1 cellular context compared by ENCODE assay signal in the genomic region with DNA sequence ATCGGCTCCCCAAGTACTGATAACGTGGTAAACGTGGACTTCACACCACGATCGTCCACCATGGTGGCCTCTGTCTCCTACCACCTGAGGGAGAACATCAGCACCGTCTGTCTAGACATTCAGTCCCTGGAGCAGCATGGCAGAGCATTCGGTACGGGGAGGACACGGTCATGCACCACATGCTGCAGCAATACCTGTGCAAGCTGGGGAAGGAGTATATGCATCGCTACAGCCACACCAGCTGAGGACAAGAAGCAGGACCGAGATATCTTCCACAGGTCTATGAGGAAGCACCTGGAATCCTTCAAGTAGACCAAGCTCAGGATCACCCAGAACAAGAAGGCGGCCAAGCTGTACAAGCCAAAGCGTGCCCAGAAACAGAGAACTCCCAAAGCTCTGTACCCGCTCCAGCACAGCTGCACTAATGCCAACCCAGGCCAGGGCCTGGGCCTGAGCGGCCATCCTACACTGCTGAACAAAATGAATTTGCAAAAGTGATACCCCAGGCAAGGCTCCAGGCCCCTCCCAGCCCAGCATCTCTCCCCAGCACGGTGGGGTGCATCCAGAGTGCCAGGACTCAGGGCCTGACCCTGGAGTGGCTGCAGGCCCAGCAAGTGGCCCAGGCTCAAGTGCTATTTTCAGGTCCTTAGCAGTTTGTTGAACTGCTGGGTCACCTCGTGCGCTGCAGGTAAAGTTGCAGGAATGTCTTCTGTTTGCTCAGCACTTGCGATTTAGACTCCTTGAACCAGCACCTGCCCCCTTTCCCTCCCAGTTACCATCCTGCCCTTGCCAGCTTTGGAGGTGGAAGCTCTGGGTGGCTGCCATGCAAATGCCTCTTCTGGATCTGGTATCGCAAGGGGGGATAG.
A peak's percentile ranks its signal among the peaks of the same experiment; 100 is the strongest.
TF ChIP-seq lines count a peak whose summit lies in the region.

No MANE protein-coding gene starts in this region.

TF ChIP-seq in K562, 482 proteins besides CTCF, POLR2A, EP300 and RAD21 (continued from another document and continues in another):
- TF ChIP-seq ZNF384 (IDR thresholded peaks at IDR 0.05; ENCODE audit: low read depth, low read length) (no peak), BACH1 (tag; IDR thresholded peaks at IDR 0.05) (no peak), ZBTB8A (IDR thresholded peaks at IDR 0.05; ENCODE audit: partially characterized antibody) (no peak), HCFC1 (IDR thresholded peaks at IDR 0.05; ENCODE audit: low read depth, low read length) (no peak), CBX2 (IDR thresholded peaks at IDR 0.05; ENCODE audit: insufficient read depth, low read length, poor library complexity, severe bottlenecking) (no peak), SIX5 (IDR thresholded peaks at IDR 0.05; ENCODE audit: borderline replicate concordance in 1 of 2, insufficient read depth in 1 of 2, low read depth in 1 of 2, low read length in 2 of 2) (no peak; a peak in 1 of 4 replicates), HDGF (IDR thresholded peaks at IDR 0.05) (no peak), BRCA1 (IDR thresholded peaks at IDR 0.05) (no peak), BRCA1 (CRISPR knock-in tag; IDR thresholded peaks at IDR 0.05) (peak; percentile 83; the same call in 1 of the 2 replicates), TAF1 (IDR thresholded peaks at IDR 0.05; ENCODE audit: control insufficient read depth, extremely low read depth, insufficient read depth, low read length, severe bottlenecking) (no peak), NCOR1 (IDR thresholded peaks at IDR 0.05) (no peak), ZNF561 (CRISPR knock-in tag; conservative IDR thresholded peaks at IDR 0.05) (no peak), HMG20A (CRISPR knock-in tag; conservative IDR thresholded peaks at IDR 0.05) (no peak), ZNF408 (CRISPR knock-in tag; IDR thresholded peaks at IDR 0.05; ENCODE audit: low read depth) (no peak), ZNF668 (CRISPR knock-in tag; IDR thresholded peaks at IDR 0.05) (no peak), HDAC1 (IDR thresholded peaks at IDR 0.05) (no peak), ESRRB (CRISPR knock-in tag; IDR thresholded peaks at IDR 0.05; ENCODE audit: borderline replicate concordance) (no peak), TCF7 (IDR thresholded peaks at IDR 0.05; ENCODE audit: borderline replicate concordance) (no peak), ILF3 (IDR thresholded peaks at IDR 0.05; ENCODE audit: borderline replicate concordance) (no peak), JUN (IDR thresholded peaks at IDR 0.05; ENCODE audit: borderline replicate concordance, low read depth, low read length) (no peak), JUN (CRISPR knock-in tag; IDR thresholded peaks at IDR 0.05; ENCODE audit: borderline replicate concordance) (no peak), ZBED1 (IDR thresholded peaks at IDR 0.05) (peak; percentile 68; the same call in 1 of the 2 replicates), ZKSCAN3 (CRISPR knock-in tag; IDR thresholded peaks at IDR 0.05) (no peak), KHSRP (IDR thresholded peaks at IDR 0.05) (no peak), CREB1 (IDR thresholded peaks at IDR 0.05) (no peak), CREB1 (CRISPR knock-in tag; IDR thresholded peaks at IDR 0.05) (peak; percentile 46; the same call in 1 of the 2 replicates), SETDB1 (IDR thresholded peaks at IDR 0.05; ENCODE audit: low read length) (no peak), MAFF (IDR thresholded peaks at IDR 0.05; ENCODE audit: low read length) (no peak), RFX1 (IDR thresholded peaks at IDR 0.05) (no peak), ZNF780A (CRISPR knock-in tag; IDR thresholded peaks at IDR 0.05) (no peak), MCM2 (IDR thresholded peaks at IDR 0.05; ENCODE audit: low read depth) (no peak), DACH1 (IDR thresholded peaks at IDR 0.05; ENCODE audit: partially characterized antibody) (no peak), NFRKB (IDR thresholded peaks at IDR 0.05; ENCODE audit: low read depth) (no peak), ZKSCAN8 (CRISPR knock-in tag; IDR thresholded peaks at IDR 0.05) (no peak), TGIF2 (CRISPR knock-in tag; IDR thresholded peaks at IDR 0.05) (no peak), CCNT2 (IDR thresholded peaks at IDR 0.05; ENCODE audit: borderline replicate concordance, extremely low read depth, insufficient read length, low read depth, low read length) (no peak), KAT7 (CRISPR knock-in tag; IDR thresholded peaks at IDR 0.05; ENCODE audit: borderline replicate concordance) (0 out of 2 replicates have a peak, but pooled peaks have one; percentile 38), CBX3 (IDR thresholded peaks at IDR 0.05; ENCODE audit: borderline replicate concordance in 1 of 2, low read length in 2 of 2) (peak in 1 of 2 experiments; percentile 78; a peak in 1 of 3 replicates)
- TF ChIP-seq, protein P1, sequence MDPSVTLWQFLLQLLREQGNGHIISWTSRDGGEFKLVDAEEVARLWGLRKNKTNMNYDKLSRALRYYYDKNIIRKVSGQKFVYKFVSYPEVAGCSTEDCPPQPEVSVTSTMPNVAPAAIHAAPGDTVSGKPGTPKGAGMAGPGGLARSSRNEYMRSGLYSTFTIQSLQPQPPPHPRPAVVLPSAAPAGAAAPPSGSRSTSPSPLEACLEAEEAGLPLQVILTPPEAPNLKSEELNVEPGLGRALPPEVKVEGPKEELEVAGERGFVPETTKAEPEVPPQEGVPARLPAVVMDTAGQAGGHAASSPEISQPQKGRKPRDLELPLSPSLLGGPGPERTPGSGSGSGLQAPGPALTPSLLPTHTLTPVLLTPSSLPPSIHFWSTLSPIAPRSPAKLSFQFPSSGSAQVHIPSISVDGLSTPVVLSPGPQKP (CRISPR knock-in tag; IDR thresholded peaks at IDR 0.05): no peak
- TF ChIP-seq, protein P2, sequence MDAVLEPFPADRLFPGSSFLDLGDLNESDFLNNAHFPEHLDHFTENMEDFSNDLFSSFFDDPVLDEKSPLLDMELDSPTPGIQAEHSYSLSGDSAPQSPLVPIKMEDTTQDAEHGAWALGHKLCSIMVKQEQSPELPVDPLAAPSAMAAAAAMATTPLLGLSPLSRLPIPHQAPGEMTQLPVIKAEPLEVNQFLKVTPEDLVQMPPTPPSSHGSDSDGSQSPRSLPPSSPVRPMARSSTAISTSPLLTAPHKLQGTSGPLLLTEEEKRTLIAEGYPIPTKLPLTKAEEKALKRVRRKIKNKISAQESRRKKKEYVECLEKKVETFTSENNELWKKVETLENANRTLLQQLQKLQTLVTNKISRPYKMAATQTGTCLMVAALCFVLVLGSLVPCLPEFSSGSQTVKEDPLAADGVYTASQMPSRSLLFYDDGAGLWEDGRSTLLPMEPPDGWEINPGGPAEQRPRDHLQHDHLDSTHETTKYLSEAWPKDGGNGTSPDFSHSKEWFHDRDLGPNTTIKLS (IDR thresholded peaks at IDR 0.05; ENCODE audit: borderline replicate concordance, low read depth): no peak
- TF ChIP-seq, protein P3, sequence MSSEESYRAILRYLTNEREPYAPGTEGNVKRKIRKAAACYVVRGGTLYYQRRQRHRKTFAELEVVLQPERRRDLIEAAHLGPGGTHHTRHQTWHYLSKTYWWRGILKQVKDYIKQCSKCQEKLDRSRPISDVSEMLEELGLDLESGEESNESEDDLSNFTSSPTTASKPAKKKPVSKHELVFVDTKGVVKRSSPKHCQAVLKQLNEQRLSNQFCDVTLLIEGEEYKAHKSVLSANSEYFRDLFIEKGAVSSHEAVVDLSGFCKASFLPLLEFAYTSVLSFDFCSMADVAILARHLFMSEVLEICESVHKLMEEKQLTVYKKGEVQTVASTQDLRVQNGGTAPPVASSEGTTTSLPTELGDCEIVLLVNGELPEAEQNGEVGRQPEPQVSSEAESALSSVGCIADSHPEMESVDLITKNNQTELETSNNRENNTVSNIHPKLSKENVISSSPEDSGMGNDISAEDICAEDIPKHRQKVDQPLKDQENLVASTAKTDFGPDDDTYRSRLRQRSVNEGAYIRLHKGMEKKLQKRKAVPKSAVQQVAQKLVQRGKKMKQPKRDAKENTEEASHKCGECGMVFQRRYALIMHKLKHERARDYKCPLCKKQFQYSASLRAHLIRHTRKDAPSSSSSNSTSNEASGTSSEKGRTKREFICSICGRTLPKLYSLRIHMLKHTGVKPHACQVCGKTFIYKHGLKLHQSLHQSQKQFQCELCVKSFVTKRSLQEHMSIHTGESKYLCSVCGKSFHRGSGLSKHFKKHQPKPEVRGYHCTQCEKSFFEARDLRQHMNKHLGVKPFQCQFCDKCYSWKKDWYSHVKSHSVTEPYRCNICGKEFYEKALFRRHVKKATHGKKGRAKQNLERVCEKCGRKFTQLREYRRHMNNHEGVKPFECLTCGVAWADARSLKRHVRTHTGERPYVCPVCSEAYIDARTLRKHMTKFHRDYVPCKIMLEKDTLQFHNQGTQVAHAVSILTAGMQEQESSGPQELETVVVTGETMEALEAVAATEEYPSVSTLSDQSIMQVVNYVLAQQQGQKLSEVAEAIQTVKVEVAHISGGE (CRISPR knock-in tag; IDR thresholded peaks at IDR 0.05): no peak
- TF ChIP-seq, protein P4, sequence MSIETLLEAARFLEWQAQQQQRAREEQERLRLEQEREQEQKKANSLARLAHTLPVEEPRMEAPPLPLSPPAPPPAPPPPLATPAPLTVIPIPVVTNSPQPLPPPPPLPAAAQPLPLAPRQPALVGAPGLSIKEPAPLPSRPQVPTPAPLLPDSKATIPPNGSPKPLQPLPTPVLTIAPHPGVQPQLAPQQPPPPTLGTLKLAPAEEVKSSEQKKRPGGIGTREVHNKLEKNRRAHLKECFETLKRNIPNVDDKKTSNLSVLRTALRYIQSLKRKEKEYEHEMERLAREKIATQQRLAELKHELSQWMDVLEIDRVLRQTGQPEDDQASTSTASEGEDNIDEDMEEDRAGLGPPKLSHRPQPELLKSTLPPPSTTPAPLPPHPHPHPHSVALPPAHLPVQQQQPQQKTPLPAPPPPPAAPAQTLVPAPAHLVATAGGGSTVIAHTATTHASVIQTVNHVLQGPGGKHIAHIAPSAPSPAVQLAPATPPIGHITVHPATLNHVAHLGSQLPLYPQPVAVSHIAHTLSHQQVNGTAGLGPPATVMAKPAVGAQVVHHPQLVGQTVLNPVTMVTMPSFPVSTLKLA (conservative IDR thresholded peaks at IDR 0.05): no peak
- TF ChIP-seq, protein P5, sequence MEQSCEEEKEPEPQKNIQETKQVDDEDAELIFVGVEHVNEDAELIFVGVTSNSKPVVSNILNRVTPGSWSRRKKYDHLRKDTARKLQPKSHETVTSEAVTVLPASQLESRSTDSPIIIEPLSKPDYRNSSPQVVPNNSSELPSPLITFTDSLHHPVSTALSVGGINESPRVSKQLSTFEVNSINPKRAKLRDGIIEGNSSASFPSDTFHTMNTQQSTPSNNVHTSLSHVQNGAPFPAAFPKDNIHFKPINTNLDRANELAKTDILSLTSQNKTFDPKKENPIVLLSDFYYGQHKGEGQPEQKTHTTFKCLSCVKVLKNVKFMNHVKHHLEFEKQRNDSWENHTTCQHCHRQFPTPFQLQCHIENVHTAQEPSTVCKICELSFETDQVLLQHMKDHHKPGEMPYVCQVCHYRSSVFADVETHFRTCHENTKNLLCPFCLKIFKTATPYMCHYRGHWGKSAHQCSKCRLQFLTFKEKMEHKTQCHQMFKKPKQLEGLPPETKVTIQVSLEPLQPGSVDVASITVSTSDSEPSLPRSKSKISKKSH (CRISPR knock-in tag; IDR thresholded peaks at IDR 0.05): no peak
- TF ChIP-seq, protein P6, sequence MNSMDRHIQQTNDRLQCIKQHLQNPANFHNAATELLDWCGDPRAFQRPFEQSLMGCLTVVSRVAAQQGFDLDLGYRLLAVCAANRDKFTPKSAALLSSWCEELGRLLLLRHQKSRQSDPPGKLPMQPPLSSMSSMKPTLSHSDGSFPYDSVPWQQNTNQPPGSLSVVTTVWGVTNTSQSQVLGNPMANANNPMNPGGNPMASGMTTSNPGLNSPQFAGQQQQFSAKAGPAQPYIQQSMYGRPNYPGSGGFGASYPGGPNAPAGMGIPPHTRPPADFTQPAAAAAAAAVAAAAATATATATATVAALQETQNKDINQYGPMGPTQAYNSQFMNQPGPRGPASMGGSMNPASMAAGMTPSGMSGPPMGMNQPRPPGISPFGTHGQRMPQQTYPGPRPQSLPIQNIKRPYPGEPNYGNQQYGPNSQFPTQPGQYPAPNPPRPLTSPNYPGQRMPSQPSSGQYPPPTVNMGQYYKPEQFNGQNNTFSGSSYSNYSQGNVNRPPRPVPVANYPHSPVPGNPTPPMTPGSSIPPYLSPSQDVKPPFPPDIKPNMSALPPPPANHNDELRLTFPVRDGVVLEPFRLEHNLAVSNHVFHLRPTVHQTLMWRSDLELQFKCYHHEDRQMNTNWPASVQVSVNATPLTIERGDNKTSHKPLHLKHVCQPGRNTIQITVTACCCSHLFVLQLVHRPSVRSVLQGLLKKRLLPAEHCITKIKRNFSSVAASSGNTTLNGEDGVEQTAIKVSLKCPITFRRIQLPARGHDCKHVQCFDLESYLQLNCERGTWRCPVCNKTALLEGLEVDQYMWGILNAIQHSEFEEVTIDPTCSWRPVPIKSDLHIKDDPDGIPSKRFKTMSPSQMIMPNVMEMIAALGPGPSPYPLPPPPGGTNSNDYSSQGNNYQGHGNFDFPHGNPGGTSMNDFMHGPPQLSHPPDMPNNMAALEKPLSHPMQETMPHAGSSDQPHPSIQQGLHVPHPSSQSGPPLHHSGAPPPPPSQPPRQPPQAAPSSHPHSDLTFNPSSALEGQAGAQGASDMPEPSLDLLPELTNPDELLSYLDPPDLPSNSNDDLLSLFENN (IDR thresholded peaks at IDR 0.05; ENCODE audit: low read depth in 2 of 2, low read length in 2 of 2): no peak
- TF ChIP-seq, protein P7, sequence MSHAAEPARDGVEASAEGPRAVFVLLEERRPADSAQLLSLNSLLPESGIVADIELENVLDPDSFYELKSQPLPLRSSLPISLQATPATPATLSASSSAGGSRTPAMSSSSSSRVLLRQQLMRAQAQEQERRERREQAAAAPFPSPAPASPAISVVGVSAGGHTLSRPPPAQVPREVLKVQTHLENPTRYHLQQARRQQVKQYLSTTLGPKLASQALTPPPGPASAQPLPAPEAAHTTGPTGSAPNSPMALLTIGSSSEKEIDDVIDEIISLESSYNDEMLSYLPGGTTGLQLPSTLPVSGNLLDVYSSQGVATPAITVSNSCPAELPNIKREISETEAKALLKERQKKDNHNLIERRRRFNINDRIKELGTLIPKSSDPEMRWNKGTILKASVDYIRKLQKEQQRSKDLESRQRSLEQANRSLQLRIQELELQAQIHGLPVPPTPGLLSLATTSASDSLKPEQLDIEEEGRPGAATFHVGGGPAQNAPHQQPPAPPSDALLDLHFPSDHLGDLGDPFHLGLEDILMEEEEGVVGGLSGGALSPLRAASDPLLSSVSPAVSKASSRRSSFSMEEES (CRISPR knock-in tag; IDR thresholded peaks at IDR 0.05): no peak
- TF ChIP-seq, protein P8, sequence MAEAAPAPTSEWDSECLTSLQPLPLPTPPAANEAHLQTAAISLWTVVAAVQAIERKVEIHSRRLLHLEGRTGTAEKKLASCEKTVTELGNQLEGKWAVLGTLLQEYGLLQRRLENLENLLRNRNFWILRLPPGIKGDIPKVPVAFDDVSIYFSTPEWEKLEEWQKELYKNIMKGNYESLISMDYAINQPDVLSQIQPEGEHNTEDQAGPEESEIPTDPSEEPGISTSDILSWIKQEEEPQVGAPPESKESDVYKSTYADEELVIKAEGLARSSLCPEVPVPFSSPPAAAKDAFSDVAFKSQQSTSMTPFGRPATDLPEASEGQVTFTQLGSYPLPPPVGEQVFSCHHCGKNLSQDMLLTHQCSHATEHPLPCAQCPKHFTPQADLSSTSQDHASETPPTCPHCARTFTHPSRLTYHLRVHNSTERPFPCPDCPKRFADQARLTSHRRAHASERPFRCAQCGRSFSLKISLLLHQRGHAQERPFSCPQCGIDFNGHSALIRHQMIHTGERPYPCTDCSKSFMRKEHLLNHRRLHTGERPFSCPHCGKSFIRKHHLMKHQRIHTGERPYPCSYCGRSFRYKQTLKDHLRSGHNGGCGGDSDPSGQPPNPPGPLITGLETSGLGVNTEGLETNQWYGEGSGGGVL (CRISPR knock-in tag; IDR thresholded peaks at IDR 0.05): no peak
